ENCODE assay signal across 30 cellular contexts in genomic region chr9:15070716-15071115, GRCh38.
"Had no signal": no experiment of that assay in that cellular context is flagged by ENCODE, and none has a peak within 500 bp of the region (broad histone marks: within the 10 kb centered on the region; RNA-seq: fewer than 3 reads in every experiment).

No MANE protein-coding gene starts in this region.

- H3K4me3 ChIP-seq: pancreas, psoas muscle, right lobe of liver, sigmoid colon, suprapubic skin, testis, tibial artery, transverse colon, upper lobe of right lung, uterus had no signal

- ATAC-seq: naive thymus-derived CD4-positive, alpha-beta T cell; natural killer cell; pancreas; psoas muscle; right cardiac atrium; right lobe of liver; stimulated activated memory B cell treated with anti-CD40 and anti-IgM and Interleukin-4, amounts not matched to agents 10 μg/mL and 1 μg/mL and 100 μg/mL, for 72 hours; stimulated activated naive CD8-positive, alpha-beta T cell treated with anti-CD3 and anti-CD28 coated beads, Interleukin-15, amount 100 ng/mL, for 72 hours; stimulated activated naive CD8-positive, alpha-beta T cell treated with anti-CD3 and anti-CD28 coated beads, Interleukin-15, Interleukin-2, amounts not matched to agents 100 U/mL and 50 U/mL, for 24 hours; upper lobe of right lung had no signal

- H3K27me3 ChIP-seq: neutrophil, pancreas, right lobe of liver, sigmoid colon, suprapubic skin, testis, tibial artery, transverse colon, upper lobe of right lung, uterus had no signal

- H3K27ac ChIP-seq: neutrophil, pancreas, psoas muscle, right lobe of liver, sigmoid colon, suprapubic skin, testis, tibial artery, transverse colon, upper lobe of right lung, uterus had no signal

- H3K9me3 ChIP-seq: neutrophil, pancreas, psoas muscle, right lobe of liver, sigmoid colon, suprapubic skin, testis, tibial artery, transverse colon, upper lobe of right lung, uterus had no signal

- H3K36me3 Mint-ChIP-seq: natural killer cell; stimulated activated memory B cell treated with anti-CD40 and anti-IgM and Interleukin-4, amounts not matched to agents 10 μg/mL and 1 μg/mL and 100 μg/mL, for 72 hours; type B pancreatic cell had no signal

- H3K4me1 Mint-ChIP-seq: naive thymus-derived CD4-positive, alpha-beta T cell; natural killer cell; stimulated activated memory B cell treated with anti-CD40 and anti-IgM and Interleukin-4, amounts not matched to agents 10 μg/mL and 1 μg/mL and 100 μg/mL, for 72 hours; stimulated activated naive CD8-positive, alpha-beta T cell treated with anti-CD3 and anti-CD28 coated beads, Interleukin-15, amount 100 ng/mL, for 72 hours had no signal

- DNase-seq: naive thymus-derived CD4-positive, alpha-beta T cell; natural killer cell; nephron progenitor cell; nucleus accumbens; pancreas; psoas muscle; right cardiac atrium; right lobe of liver; sigmoid colon; small intestine; stimulated activated CD4-positive, alpha-beta T cell treated with anti-CD3 and anti-CD28 coated beads, Interleukin-15, amount 100 ng/mL, for 24 hours; stimulated activated CD4-positive, alpha-beta T cell treated with anti-CD3 and anti-CD28 coated beads, Interleukin-2, amount 100 ng/mL, for 24 hours; stimulated activated CD4-positive, alpha-beta T cell treated with anti-CD3 and anti-CD28 coated beads, Interleukin-2, amount 100 ng/mL, for 48 hours; stimulated activated CD4-positive, alpha-beta T cell treated with anti-CD3 and anti-CD28 coated beads, Interleukin-4, amount 100 ng/mL, for 4 hours; stimulated activated CD8-positive, alpha-beta memory T cell treated with anti-CD3 and anti-CD28 coated beads, Interleukin-4, amount 100 ng/mL, for 48 hours; stimulated activated naive CD4-positive, alpha-beta T cell; stimulated activated naive CD8-positive, alpha-beta T cell treated with anti-CD3 and anti-CD28 coated beads, Interleukin-15, amount 100 ng/mL, for 72 hours; stimulated activated naive CD8-positive, alpha-beta T cell treated with anti-CD3 and anti-CD28 coated beads, Interleukin-15, Interleukin-2, amounts not matched to agents 100 U/mL and 50 U/mL, for 24 hours; substantia nigra; testis; tibial artery; transverse colon; upper lobe of right lung; uterus had no signal

- H3K4me1 ChIP-seq: pancreas, psoas muscle, right lobe of liver, sigmoid colon, suprapubic skin, testis, tibial artery, transverse colon, upper lobe of right lung, uterus had no signal

- H3K36me3 ChIP-seq: neutrophil, pancreas, right lobe of liver, sigmoid colon, suprapubic skin, tibial artery, transverse colon, upper lobe of right lung, uterus had no signal

- H3K4me3 Mint-ChIP-seq: naive thymus-derived CD4-positive, alpha-beta T cell; natural killer cell; nephron progenitor cell; neural crest cell; stimulated activated memory B cell treated with anti-CD40 and anti-IgM and Interleukin-4, amounts not matched to agents 10 μg/mL and 1 μg/mL and 100 μg/mL, for 72 hours; stimulated activated naive CD8-positive, alpha-beta T cell treated with anti-CD3 and anti-CD28 coated beads, Interleukin-15, amount 100 ng/mL, for 72 hours; type B pancreatic cell had no signal

- H3K27ac Mint-ChIP-seq: naive thymus-derived CD4-positive, alpha-beta T cell; natural killer cell; nephron progenitor cell; progenitor cell of endocrine pancreas; stimulated activated memory B cell treated with anti-CD40 and anti-IgM and Interleukin-4, amounts not matched to agents 10 μg/mL and 1 μg/mL and 100 μg/mL, for 72 hours; stimulated activated naive CD8-positive, alpha-beta T cell treated with anti-CD3 and anti-CD28 coated beads, Interleukin-15, amount 100 ng/mL, for 72 hours; type B pancreatic cell had no signal

- FAIRE-seq: pancreas had no signal

- H3K27me3 Mint-ChIP-seq: progenitor cell of endocrine pancreas; stimulated activated memory B cell treated with anti-CD40 and anti-IgM and Interleukin-4, amounts not matched to agents 10 μg/mL and 1 μg/mL and 100 μg/mL, for 72 hours; stimulated activated naive CD8-positive, alpha-beta T cell treated with anti-CD3 and anti-CD28 coated beads, Interleukin-15, amount 100 ng/mL, for 72 hours; type B pancreatic cell had no signal
